ENCODE assay signal across 14 cellular contexts in the genomic region with DNA sequence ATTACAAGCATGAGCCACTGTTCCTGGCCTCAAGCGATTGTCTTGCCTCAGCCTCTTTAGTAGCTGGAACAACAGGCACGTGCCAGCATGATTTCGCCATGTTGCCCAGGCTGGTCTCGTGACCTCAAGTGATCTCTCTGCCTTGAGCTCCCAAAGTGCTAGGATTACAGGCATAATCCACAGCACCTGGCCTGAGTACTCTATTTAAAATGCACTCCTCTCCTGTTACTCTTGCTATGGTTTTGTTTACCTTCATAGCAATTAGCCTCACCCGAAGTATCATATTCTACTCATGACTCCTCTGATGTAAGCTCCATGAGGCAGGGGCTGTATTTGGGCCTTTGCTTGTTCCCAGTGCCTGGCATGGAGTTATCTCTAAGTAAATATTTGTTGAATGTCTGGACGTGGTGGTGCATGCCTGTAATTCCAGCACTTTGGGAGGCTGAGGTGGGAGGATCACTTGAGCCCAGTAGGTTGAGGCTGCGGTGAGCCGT.
DNase-seq lines count a peak whose midpoint lies in the region; ATAC-seq and TF ChIP-seq lines count a peak whose summit lies in the region.
"Had no signal": no experiment of that assay in that cellular context is flagged by ENCODE, and none has a peak within 500 bp of the region (broad histone marks: within the 10 kb centered on the region; RNA-seq: fewer than 3 reads in every experiment).

No MANE protein-coding gene starts in this region.

- no peaks in the 10 kb centered on the region for H4K20me1 ChIP-seq in Karpas-422 (ENCODE audit: insufficient read depth, low read depth, low read length)

- no peak overlapping the region for H3K4me3 Mint-ChIP-seq in activated CD4-positive, alpha-beta T cell treated with anti-CD3 and anti-CD28 coated beads, Interleukin-2, amount 10 ng/mL, durations not matched to agents 7 days and 5 days
- H3K4me3 Mint-ChIP-seq: activated CD4-positive, alpha-beta memory T cell treated with anti-CD3 and anti-CD28 coated beads for 36 hours had no signal

- H3K4me3 ChIP-seq in Karpas-422 (ENCODE audit: low read length), result no peak overlapping the region
- H3K4me3 ChIP-seq: tibial nerve had no signal

- no peak for ATAC-seq in foreskin keratinocyte
- no peak for ATAC-seq in HG02588 (IDR thresholded peaks at IDR 0.05; ENCODE audit: unreplicated experiment)
- ATAC-seq: Right ventricle myocardium inferior had no signal

- DNase-seq in COLO668 (lab: John Stamatoyannopoulos, UW; ENCODE audit: unreplicated experiment) (peak; percentile 74), LHCN-M2 (ENCODE audit: low read depth) (peak; percentile 38), NCI-H345 treated with DMSO at 0.1 percent for 48 hours (lab: John Stamatoyannopoulos, UW; ENCODE audit: unreplicated experiment) (peak; percentile 21), foreskin keratinocyte (peak; percentile 9 to 40), Karpas-422 (no peak)
- no peak for DNase-seq in activated T-cell treated with anti-CD3 and anti-CD28 coated beads, Interleukin-2, amount 50 U/mL, for 1 hour
- DNase-seq in activated CD4-positive, alpha-beta T cell treated with anti-CD3 and anti-CD28 coated beads, Interleukin-2, amount 10 ng/mL, durations not matched to agents 7 days and 5 days, result no peak
- DNase-seq: activated CD4-positive, alpha-beta memory T cell treated with anti-CD3 and anti-CD28 coated beads for 36 hours; activated effector memory CD4-positive, alpha-beta T cell treated with anti-CD3 and anti-CD28 coated beads, Interleukin-2, amount 50 U/mL, for 16 hours; NCI-H2227 treated with DMSO at 0.1 percent for 48 hours had no signal

- no peaks in the 10 kb centered on the region for H3K36me3 Mint-ChIP-seq in activated CD4-positive, alpha-beta T cell treated with anti-CD3 and anti-CD28 coated beads, Interleukin-2, amount 10 ng/mL, durations not matched to agents 7 days and 5 days (ENCODE audit: low read depth)
- H3K36me3 Mint-ChIP-seq: activated CD4-positive, alpha-beta memory T cell treated with anti-CD3 and anti-CD28 coated beads for 36 hours had no signal

- H3K27me3 Mint-ChIP-seq in activated CD4-positive, alpha-beta T cell treated with anti-CD3 and anti-CD28 coated beads, Interleukin-2, amount 10 ng/mL, durations not matched to agents 7 days and 5 days, result no peaks in the 10 kb centered on the region
- H3K27me3 Mint-ChIP-seq: progenitor cell of endocrine pancreas had no signal

- no peak for TF ChIP-seq CTCF in foreskin keratinocyte (conservative IDR thresholded peaks at IDR 0.05)

- no peaks in the 10 kb centered on the region for H3K36me3 ChIP-seq in Karpas-422 (ENCODE audit: insufficient read depth, low read length)
- H3K36me3 ChIP-seq: tibial nerve had no signal

- peaks cover 3% of the 10 kb centered on the region for H3K27me3 ChIP-seq in foreskin keratinocyte
- H3K27me3 ChIP-seq in Karpas-422 (ENCODE audit: low read length), result no peaks in the 10 kb centered on the region
- H3K27me3 ChIP-seq: tibial nerve had no signal

- H3K9me2 ChIP-seq in Karpas-422 (replicated peaks; ENCODE audit: insufficient read depth, low read length), result no peaks in the 10 kb centered on the region

- H3K27ac ChIP-seq in foreskin keratinocyte (no peak overlapping the region), Karpas-422 (ENCODE audit: low read length) (no peak overlapping the region)
- H3K27ac ChIP-seq: tibial nerve had no signal

- H3K4me1 ChIP-seq in foreskin keratinocyte (no peaks in the 10 kb centered on the region), Karpas-422 (ENCODE audit: low read length) (no peaks in the 10 kb centered on the region; the same call in 1 of the 2 replicates)
- H3K4me1 ChIP-seq: tibial nerve had no signal

- H3K9ac ChIP-seq in Karpas-422 (ENCODE audit: low read length), result no peak overlapping the region

- POLR2A ChIA-PET in activated CD4-positive, alpha-beta T cell treated with anti-CD3 and anti-CD28 coated beads, Interleukin-2, amount 10 ng/mL, durations not matched to agents 7 days and 5 days (lab: Charles Lee), result interaction anchor here (0.6 kb wide), 1 partner anchor 533 kb away, joined by 4 read pairs; no protein-coding TSS in a partner anchor

- H3K79me2 ChIP-seq in Karpas-422 (ENCODE audit: low read length), result no peaks in the 10 kb centered on the region

- H2AFZ ChIP-seq in Karpas-422 (ENCODE audit: low read length), result no peak overlapping the region

- H3K4me2 ChIP-seq in Karpas-422 (ENCODE audit: low read depth, low read length, poor library complexity, severe bottlenecking), result no peak overlapping the region

- H3K4me1 Mint-ChIP-seq in activated CD4-positive, alpha-beta T cell treated with anti-CD3 and anti-CD28 coated beads, Interleukin-2, amount 10 ng/mL, durations not matched to agents 7 days and 5 days, result no peaks in the 10 kb centered on the region

- no peak overlapping the region for H3K27ac Mint-ChIP-seq in activated CD4-positive, alpha-beta T cell treated with anti-CD3 and anti-CD28 coated beads, Interleukin-2, amount 10 ng/mL, durations not matched to agents 7 days and 5 days
- H3K27ac Mint-ChIP-seq: activated CD4-positive, alpha-beta memory T cell treated with anti-CD3 and anti-CD28 coated beads for 36 hours; progenitor cell of endocrine pancreas had no signal

- H3K9me3 Mint-ChIP-seq in activated CD4-positive, alpha-beta T cell treated with anti-CD3 and anti-CD28 coated beads, Interleukin-2, amount 10 ng/mL, durations not matched to agents 7 days and 5 days, result no peaks in the 10 kb centered on the region
- H3K9me3 Mint-ChIP-seq: activated CD4-positive, alpha-beta memory T cell treated with anti-CD3 and anti-CD28 coated beads for 36 hours had no signal

- CTCF ChIA-PET in activated CD4-positive, alpha-beta T cell treated with anti-CD3 and anti-CD28 coated beads, Interleukin-2, amount 10 ng/mL, durations not matched to agents 7 days and 5 days (lab: Charles Lee), result no interaction called here

- no peaks in the 10 kb centered on the region for H3K9me3 ChIP-seq in Karpas-422 (ENCODE audit: low read length)
- H3K9me3 ChIP-seq: tibial nerve had no signal

Comparison
In these comparisons a context has a peak if more than half of its experiments do, and no peak if none do; other contexts are left out.
1. DNase-seq: peak in COLO668 (single experiment), LHCN-M2 (single experiment), NCI-H345 treated with DMSO at 0.1 percent for 48 hours (single experiment) and foreskin keratinocyte (2 of 2); none in Karpas-422 (single experiment), activated T-cell treated with anti-CD3 and anti-CD28 coated beads, Interleukin-2, amount 50 U/mL, for 1 hour (single experiment) and activated CD4-positive, alpha-beta T cell treated with anti-CD3 and anti-CD28 coated beads, Interleukin-2, amount 10 ng/mL, durations not matched to agents 7 days and 5 days (single experiment).